Comparison of ENCODE assay signal across 8 cellular contexts in the genomic region with DNA sequence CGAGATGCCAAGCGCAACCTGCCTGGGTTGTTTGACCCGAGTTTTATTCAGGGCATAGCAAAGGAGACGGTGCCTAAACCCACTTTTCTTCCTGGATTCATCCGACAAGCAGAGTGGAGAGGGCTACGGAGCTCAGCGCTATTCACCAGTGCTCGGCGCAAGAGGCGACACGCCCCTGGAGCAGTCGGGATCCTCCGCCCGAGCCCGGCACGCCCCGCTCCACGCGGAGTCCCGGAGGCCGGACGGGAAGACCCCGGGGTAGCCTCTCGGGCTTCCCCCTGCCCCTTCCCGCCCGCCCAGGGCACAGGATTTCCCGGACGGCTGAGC. TPM values are rescaled to one million over a fixed set of nuclear protein-coding genes. Genes with fewer than 3 reads are reported as not detected.
DNase-seq lines count a peak whose midpoint lies in the region; ATAC-seq, FAIRE-seq and TF ChIP-seq lines count a peak whose summit lies in the region.

No MANE protein-coding gene starts in this region.

- peaks cover 19% of the 10 kb centered on the region for H3K36me3 Mint-ChIP-seq in activated T-helper 1 cell treated with anti-CD3 and anti-CD28 coated beads, Interleukin-12 subunit alpha, Interleukin-12 subunit beta, Interleukin-2, Interleukin-4 antibody, amounts not matched to agents 30 ng/mL and 10 ng/mL and 1 ng/mL, durations not matched to agents 14 hours and 24 hours and 36 hours (ENCODE audit: low read depth)
- peaks cover 5% of the 10 kb centered on the region for H3K36me3 Mint-ChIP-seq in nephron progenitor cell (ENCODE audit: low read depth)

- peak overlapping the region; percentile 85 for H3K4me3 ChIP-seq in fibroblast of the aortic adventitia (ENCODE audit: low read depth, low read length)

- H3K4me1 Mint-ChIP-seq in activated T-helper 1 cell treated with anti-CD3 and anti-CD28 coated beads, Interleukin-12 subunit alpha, Interleukin-12 subunit beta, Interleukin-2, Interleukin-4 antibody, amounts not matched to agents 30 ng/mL and 10 ng/mL and 1 ng/mL, durations not matched to agents 14 hours and 24 hours and 36 hours (ENCODE audit: low read depth), result peaks cover 55% of the 10 kb centered on the region
- peaks cover 62% of the 10 kb centered on the region for H3K4me1 Mint-ChIP-seq in nephron progenitor cell

- H3K27me3 Mint-ChIP-seq in activated T-helper 1 cell treated with anti-CD3 and anti-CD28 coated beads, Interleukin-12 subunit alpha, Interleukin-12 subunit beta, Interleukin-2, Interleukin-4 antibody, amounts not matched to agents 30 ng/mL and 10 ng/mL and 1 ng/mL, durations not matched to agents 14 hours and 24 hours and 36 hours (ENCODE audit: insufficient read depth), result no peaks in the 10 kb centered on the region
- peaks cover 4% of the 10 kb centered on the region for H3K27me3 Mint-ChIP-seq in nephron progenitor cell (ENCODE audit: low read depth, poor library complexity)

- H3K27ac Mint-ChIP-seq in activated T-helper 1 cell treated with anti-CD3 and anti-CD28 coated beads, Interleukin-12 subunit alpha, Interleukin-12 subunit beta, Interleukin-2, Interleukin-4 antibody, amounts not matched to agents 30 ng/mL and 10 ng/mL and 1 ng/mL, durations not matched to agents 14 hours and 24 hours and 36 hours, result peak overlapping the region; percentile 91
- peak overlapping the region; percentile 11 for H3K27ac Mint-ChIP-seq in nephron progenitor cell

- H3K4me3 Mint-ChIP-seq in activated T-helper 1 cell treated with anti-CD3 and anti-CD28 coated beads, Interleukin-12 subunit alpha, Interleukin-12 subunit beta, Interleukin-2, Interleukin-4 antibody, amounts not matched to agents 30 ng/mL and 10 ng/mL and 1 ng/mL, durations not matched to agents 14 hours and 24 hours and 36 hours, result peak overlapping the region; percentile 91
- H3K4me3 Mint-ChIP-seq in nephron progenitor cell, result peak overlapping the region; percentile 92

- intact Hi-C loops in activated T-helper 1 cell treated with anti-CD3 and anti-CD28 coated beads, Interleukin-12 subunit alpha, Interleukin-12 subunit beta, Interleukin-2, Interleukin-4 antibody, amounts not matched to agents 30 ng/mL and 10 ng/mL and 1 ng/mL, durations not matched to agents 14 hours and 24 hours and 36 hours (cut with micrococcal nuclease), result loop anchor here (1.0 to 5.0 kb wide), 8 partner anchors 8 to 1047 kb away; a partner anchor contains a TSS

- TF ChIP-seq CTCF in fibroblast of the aortic adventitia (IDR thresholded peaks at IDR 0.05; ENCODE audit: insufficient read depth, low read length) (no peak), nephron progenitor cell (IDR thresholded peaks at IDR 0.05) (no peak)

- DNase-seq in NCI-H82 (lab: John Stamatoyannopoulos, UW) (peak; percentile 59), NCI-H82 treated with DMSO at 0.1 percent for 48 hours (lab: John Stamatoyannopoulos, UW; ENCODE audit: unreplicated experiment) (no peak), NCI-H146 (lab: John Stamatoyannopoulos, UW) (peak; percentile 70), fibroblast of the aortic adventitia (ENCODE audit: low read depth) (peak; percentile 59), nephron progenitor cell (peak; percentile 72), urothelium cell line (ENCODE audit: low spot score) (peak; percentile 67)
- DNase-seq in activated T-helper 1 cell treated with anti-CD3 and anti-CD28 coated beads, Interleukin-12 subunit alpha, Interleukin-12 subunit beta, Interleukin-2, Interleukin-4 antibody, amounts not matched to agents 30 ng/mL and 10 ng/mL and 1 ng/mL, durations not matched to agents 14 hours and 24 hours and 36 hours (ENCODE audit: low spot score), result no peak

- H3K9me3 Mint-ChIP-seq in activated T-helper 1 cell treated with anti-CD3 and anti-CD28 coated beads, Interleukin-12 subunit alpha, Interleukin-12 subunit beta, Interleukin-2, Interleukin-4 antibody, amounts not matched to agents 30 ng/mL and 10 ng/mL and 1 ng/mL, durations not matched to agents 14 hours and 24 hours and 36 hours, result no peaks in the 10 kb centered on the region
- H3K9me3 Mint-ChIP-seq in nephron progenitor cell, result no peaks in the 10 kb centered on the region

- FAIRE-seq in urothelium cell line (lab: Jason Lieb, UNC), result no peak

- peak; percentile 43 for ATAC-seq in HG02588 (IDR thresholded peaks at IDR 0.05; ENCODE audit: unreplicated experiment)

RNA-seq across cellular contexts. Expression of a gene that starts 0.5 kb away (rescaled TPM):
- 21.2 and 22.8 TPM in 2 replicates for total RNA-seq in activated T-helper 1 cell treated with anti-CD3 and anti-CD28 coated beads, Interleukin-12 subunit alpha, Interleukin-12 subunit beta, Interleukin-2, Interleukin-4 antibody, amounts not matched to agents 30 ng/mL and 10 ng/mL and 1 ng/mL, durations not matched to agents 14 hours and 24 hours and 36 hours
- total RNA-seq in fibroblast of the aortic adventitia (ENCODE audit: low replicate concordance), result 13.5 and 17.1 TPM in 2 replicates

Comparison
In these comparisons a context has a peak if more than half of its experiments do, and no peak if none do; other contexts are left out.
1. DNase-seq: peak in NCI-H82 (single experiment), NCI-H146 (single experiment), fibroblast of the aortic adventitia (single experiment), nephron progenitor cell (single experiment) and urothelium cell line (single experiment); none in NCI-H82 treated with DMSO at 0.1 percent for 48 hours (single experiment) and activated T-helper 1 cell treated with anti-CD3 and anti-CD28 coated beads, Interleukin-12 subunit alpha, Interleukin-12 subunit beta, Interleukin-2, Interleukin-4 antibody, amounts not matched to agents 30 ng/mL and 10 ng/mL and 1 ng/mL, durations not matched to agents 14 hours and 24 hours and 36 hours (single experiment).